In the genomic region with DNA sequence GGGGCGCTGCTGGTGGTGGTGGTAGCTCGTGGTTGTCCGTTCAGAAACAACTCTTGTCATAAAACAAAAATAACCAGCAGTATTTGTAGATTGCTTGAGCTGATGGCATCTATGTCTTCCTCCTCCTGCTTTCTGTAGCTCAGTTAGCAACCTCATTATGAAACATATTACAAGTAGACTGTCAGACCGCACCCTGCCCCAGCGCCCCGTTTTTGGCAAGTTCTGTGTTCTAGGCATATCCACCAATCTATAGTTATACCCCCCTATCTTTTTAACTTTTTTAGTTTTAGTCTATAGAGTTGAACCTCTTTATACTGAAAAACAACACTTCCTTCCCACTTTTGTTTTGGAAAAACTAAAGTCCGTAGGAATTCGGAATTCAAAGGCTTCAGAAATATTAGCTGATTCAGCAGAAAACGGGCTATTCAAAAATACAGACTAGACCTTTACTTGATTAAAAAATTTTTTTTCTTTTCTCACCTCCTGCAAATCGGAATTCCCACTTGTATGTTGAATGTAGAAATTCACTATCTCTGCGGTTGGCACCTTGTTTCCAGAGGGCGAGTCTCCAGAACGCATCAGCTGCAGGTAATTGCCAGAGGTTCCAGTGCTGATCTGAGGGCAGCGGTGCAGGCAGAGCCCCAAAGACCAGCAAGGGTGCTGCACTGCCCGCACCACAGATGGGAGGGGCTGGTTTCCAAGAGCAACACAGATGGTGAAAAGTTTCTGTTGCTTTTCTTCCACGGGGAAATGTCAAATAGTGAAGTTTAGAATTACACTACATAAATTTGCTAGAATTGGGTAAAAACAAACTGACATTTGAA, we compare ENCODE assay signal across 8 cellular contexts. TPM values are rescaled to one million over a fixed set of nuclear protein-coding genes. Genes with fewer than 3 reads are reported as not detected.
DNase-seq lines count a peak whose midpoint lies in the region; ATAC-seq, FAIRE-seq and TF ChIP-seq lines count a peak whose summit lies in the region.

No MANE protein-coding gene starts in this region.

- FAIRE-seq in H1 (lab: Jason Lieb, UNC), result peak; percentile 52

- 0 out of 2 replicates have a peak overlapping the region, but pooled peaks have one; percentile 27 for H2BK12ac ChIP-seq in H1 (ENCODE audit: low read depth, low read length)

- no peak overlapping the region for H3K18ac ChIP-seq in H1 (ENCODE audit: extremely low read depth, low read length)

- no peaks in the 10 kb centered on the region for H3K36me3 Mint-ChIP-seq in CD4-positive, CD25-positive, alpha-beta regulatory T cell

- ATAC-seq in CD4-positive, CD25-positive, alpha-beta regulatory T cell (ENCODE audit: low read depth in 2 of 2), result no peak

- H2BK15ac ChIP-seq in H1 (ENCODE audit: low read length), result no peak overlapping the region

- H2AK5ac ChIP-seq in H1 (ENCODE audit: low read depth, low read length), result no peak overlapping the region

- TF ChIP-seq POLR2A in NB4 (IDR thresholded peaks at IDR 0.05; ENCODE audit: extremely low read depth, insufficient read length) (no peak), H1 (IDR thresholded peaks at IDR 0.05; ENCODE audit: control extremely low read depth in 1 of 2, low read depth in 2 of 2, low read length in 2 of 2) (no peak)

- H3K56ac ChIP-seq in H1 (replicated peaks; ENCODE audit: insufficient read length, low read depth, low read length), result no peak overlapping the region

- 8% methylated on average over 16 of the region's 16 CpGs; no CpG with 5 or more reads in 1 of the 2 experiments for WGBS in H1 (ENCODE audit: extremely low coverage in 1 of 2, insufficient coverage in 1 of 2, insufficient read length in 1 of 2, insufficient replicate concordance in 2 of 2, low coverage in 1 of 2, low lambda C conversion rate in 2 of 2, missing lambda C conversion rate in 1 of 2), 2 experiments

- H2AFZ ChIP-seq in H1 (ENCODE audit: low read length), result 0 out of 2 replicates have a peak overlapping the region, but pooled peaks have one; percentile 9
- no peak overlapping the region for H2AFZ ChIP-seq in neural cell (ENCODE audit: low read depth, low read length)

- H3K23ac ChIP-seq in H1 (ENCODE audit: insufficient read length), result no peak overlapping the region

- H3K27ac ChIP-seq in CD4-positive, CD25-positive, alpha-beta regulatory T cell (ENCODE audit: insufficient read depth, low read length, poor library complexity, severe bottlenecking), result no peak overlapping the region
- H3K27ac ChIP-seq in H1 (ENCODE audit: low read depth, low read length) (no peak overlapping the region), neural cell (ENCODE audit: low read length) (no peak overlapping the region)

- H2BK20ac ChIP-seq in H1 (ENCODE audit: low read length), result no peak overlapping the region

- peak overlapping the region; percentile 41 for H3K4me3 ChIP-seq in CD4-positive, CD25-positive, alpha-beta regulatory T cell (ENCODE audit: low read depth, low read length)
- no peak overlapping the region for H3K4me3 ChIP-seq in NB4 (ENCODE audit: low read depth, low read length)
- H3K4me3 ChIP-seq in H1 (ENCODE audit: extremely low read depth in 1 of 4, insufficient read depth in 2 of 4, low read depth in 3 of 4, low read length in 4 of 4), result peak overlapping the region; percentile 63 to 82 (median 67)
- peak overlapping the region; percentile 88 for H3K4me3 ChIP-seq in neural cell (ENCODE audit: low read length)

- peaks cover 0 to 31% (median 10%) of the 10 kb centered on the region in 4 donors for H3K4me1 Mint-ChIP-seq in CD4-positive, CD25-positive, alpha-beta regulatory T cell

- no peak for DNase-seq in CD4-positive, CD25-positive, alpha-beta regulatory T cell
- DNase-seq in NB4 (ENCODE audit: low read depth) (peak; percentile 12), H1 (ENCODE audit: low read depth in 1 of 2, low spot score in 2 of 2) (no peak), posterior vena cava (ENCODE audit: low spot score) (no peak), kidney tubule cell (ENCODE audit: low spot score) (no peak), cerebellum (ENCODE audit: low spot score) (no peak)
- DNase-seq in effector CD4-positive, alpha-beta T cell, result no peak

- peak overlapping the region; percentile 54 to 88 (median 86) for H3K4me3 Mint-ChIP-seq in CD4-positive, CD25-positive, alpha-beta regulatory T cell

- H3K27me3 Mint-ChIP-seq in CD4-positive, CD25-positive, alpha-beta regulatory T cell, result peaks cover 56% of the 10 kb centered on the region

- TF ChIP-seq RAD21 in H1 (IDR thresholded peaks at IDR 0.05 in 1 of 2, conservative IDR thresholded peaks at IDR 0.05 in 1 of 2; ENCODE audit: low read depth in 2 of 2, low read length in 2 of 2), result 0 out of 4 replicates have a peak, but pooled peaks of 1 of the 2 experiments have one; percentile 8
- no peak for TF ChIP-seq RAD21 in neural cell (conservative IDR thresholded peaks at IDR 0.05)

- no peaks in the 10 kb centered on the region for H3K9me2 ChIP-seq in neural cell (ENCODE audit: insufficient read depth, low read length)

- peaks cover 0 to 3% (median 0%) of the 10 kb centered on the region in 7 donors for H3K9me3 Mint-ChIP-seq in CD4-positive, CD25-positive, alpha-beta regulatory T cell

- no peaks in the 10 kb centered on the region for H3F3A ChIP-seq in neural cell (ENCODE audit: insufficient read depth, low read length, poor library complexity, severe bottlenecking)

- CTCF ChIA-PET in H1 (lab: Charles Lee; ENCODE audit: partially characterized antibody), result interaction anchor here (0.7 to 1.8 kb wide), 5 partner anchors 9 to 789 kb away, joined by 3 to 13 read pairs (median 4); no protein-coding TSS in a partner anchor

- H3K23me2 ChIP-seq in H1 (ENCODE audit: low read depth, low read length), result peaks cover 30% of the 10 kb centered on the region

- no peak overlapping the region for H4K91ac ChIP-seq in H1 (replicated peaks; ENCODE audit: insufficient read length, low read length)

- peaks cover 8% of the 10 kb centered on the region for H3K27me3 ChIP-seq in CD4-positive, CD25-positive, alpha-beta regulatory T cell (ENCODE audit: control insufficient read depth, insufficient read depth, low read length)
- H3K27me3 ChIP-seq in H1 (replicated peaks in 1 of 4; ENCODE audit: control insufficient read depth in 3 of 4, extremely low read depth in 1 of 4, insufficient read depth in 3 of 4, low read length in 3 of 4), result peaks cover 3 to 13% (median 6%) of the 10 kb centered on the region in 4 experiments
- peaks cover 13% of the 10 kb centered on the region for H3K27me3 ChIP-seq in neural cell (ENCODE audit: insufficient read depth, low read depth, low read length)

- TF ChIP-seq EP300 in H1 (IDR thresholded peaks at IDR 0.05; ENCODE audit: borderline replicate concordance in 1 of 2, low read depth in 2 of 2, low read length in 2 of 2) (no peak), neural cell (conservative IDR thresholded peaks at IDR 0.05; ENCODE audit: poor library complexity, severe bottlenecking) (no peak)

- H3K4ac ChIP-seq in H1 (replicated peaks; ENCODE audit: insufficient read length, low read depth, low read length), result no peak overlapping the region

- peaks cover 30% of the 10 kb centered on the region for H3K4me1 ChIP-seq in CD4-positive, CD25-positive, alpha-beta regulatory T cell (ENCODE audit: control insufficient read depth, insufficient read depth, low read length, poor library complexity, severe bottlenecking)
- H3K4me1 ChIP-seq in H1 (replicated peaks in 1 of 4; ENCODE audit: control insufficient read depth in 3 of 4, insufficient read depth in 4 of 4, low read length in 3 of 4), result peaks cover 0 to 11% (median 7%) of the 10 kb centered on the region in 4 experiments; a peak in 6 of 7 replicates

- no peak overlapping the region for H2BK120ac ChIP-seq in H1 (replicated peaks; ENCODE audit: low read depth, low read length)

- no peaks in the 10 kb centered on the region for H3K36me3 ChIP-seq in CD4-positive, CD25-positive, alpha-beta regulatory T cell (ENCODE audit: control insufficient read depth, insufficient read depth, low read length)
- H3K36me3 ChIP-seq in H1 (ENCODE audit: control insufficient read depth in 2 of 4, insufficient read depth in 4 of 4, low read length in 3 of 4) (no peaks in the 10 kb centered on the region), neural cell (ENCODE audit: insufficient read depth, low read length) (no peaks in the 10 kb centered on the region)

- no peak overlapping the region for H2BK5ac ChIP-seq in H1 (ENCODE audit: low read depth, low read length)

- TF ChIP-seq CTCF in NB4 (IDR thresholded peaks at IDR 0.05; ENCODE audit: low read depth, low read length) (no peak), H1 (IDR thresholded peaks at IDR 0.05; ENCODE audit: control extremely low read depth in 1 of 3, insufficient read depth in 1 of 3, low read depth in 1 of 3, low read length in 3 of 3) (no peak), neural cell (IDR thresholded peaks at IDR 0.05; ENCODE audit: poor library complexity, severe bottlenecking) (no peak)

- H3K27ac Mint-ChIP-seq in CD4-positive, CD25-positive, alpha-beta regulatory T cell, result peak overlapping the region in 1 of 3 donors; percentile 21

- POLR2A ChIA-PET in H1 (lab: Charles Lee; ENCODE audit: partially characterized antibody), result interaction anchor here (0.6 to 1.4 kb wide), 3 partner anchors 52 to 456 kb away, joined by 3 to 4 read pairs (median 4); no protein-coding TSS in a partner anchor

- H3K9me3 ChIP-seq in CD4-positive, CD25-positive, alpha-beta regulatory T cell (ENCODE audit: control insufficient read depth in 2 of 2, low read length in 2 of 2), result no peaks in the 10 kb centered on the region
- H3K9me3 ChIP-seq in H1 (ENCODE audit: insufficient read depth in 2 of 2, low read depth in 1 of 2, low read length in 1 of 2) (no peaks in the 10 kb centered on the region; a peak in 2 of 4 replicates), neural cell (ENCODE audit: low read length) (no peaks in the 10 kb centered on the region)

- peaks cover 0 to 3% of the 10 kb centered on the region in 2 experiments; a peak in 1 of 4 replicates for H3K79me2 ChIP-seq in H1 (ENCODE audit: control insufficient read depth in 1 of 2, insufficient read depth in 2 of 2, low read length in 2 of 2)
- H3K79me2 ChIP-seq in neural cell (replicated peaks; ENCODE audit: insufficient read depth, low read length), result peaks cover 4% of the 10 kb centered on the region

- no peak overlapping the region for H3K14ac ChIP-seq in H1 (ENCODE audit: insufficient read length)

- H3K9ac ChIP-seq in H1 (replicated peaks in 1 of 4; ENCODE audit: extremely low read depth in 1 of 4, low read depth in 3 of 4, low read length in 3 of 4) (no peak overlapping the region; a peak in 1 of 7 replicates), neural cell (ENCODE audit: low read length) (no peak overlapping the region)

- H3K79me1 ChIP-seq in H1 (ENCODE audit: low read depth, low read length), result no peaks in the 10 kb centered on the region

- intact Hi-C loops in posterior vena cava (cut with DNase I), result no loop called here

- H3K4me2 ChIP-seq in H1 (ENCODE audit: insufficient read depth in 1 of 2, low read depth in 2 of 2, low read length in 2 of 2) (peak overlapping the region; percentile 58 to 99), neural cell (ENCODE audit: low read length) (no peak overlapping the region)

- H4K5ac ChIP-seq in H1 (ENCODE audit: insufficient read length, low read depth, low read length), result no peak overlapping the region

- no peak overlapping the region for H4K8ac ChIP-seq in H1 (ENCODE audit: extremely low read depth, insufficient read depth, low read length)

- H4K20me1 ChIP-seq in H1 (replicated peaks in 1 of 2; ENCODE audit: control insufficient read depth in 1 of 2, insufficient read depth in 2 of 2, low read length in 2 of 2), result peaks cover 3 to 6% of the 10 kb centered on the region in 2 experiments
- no peaks in the 10 kb centered on the region for H4K20me1 ChIP-seq in neural cell (ENCODE audit: insufficient read depth)

RNA-seq across cellular contexts. Expression of gene FZD8, which starts 2.1 kb away (rescaled TPM):
- 0.12 TPM for total RNA-seq in CD4-positive, CD25-positive, alpha-beta regulatory T cell
- not detected for polyA plus RNA-seq in CD4-positive, CD25-positive, alpha-beta regulatory T cell
- 7.1 and 8.6 TPM in 2 replicates for total RNA-seq in H1 (2021; fragmentation: NEBNext Ultra II Directional; extraction: Animal tissue kit (Norgen Biotek cat#: 25700))
- 4.8 and 6.9 TPM in 2 replicates for polyA plus RNA-seq in H1 (2011; rRNA removed)
- polyA plus RNA-seq in H1 (2011; cell fraction: cytosol; rRNA removed), result 4.2 TPM
- 7.7 TPM for polyA plus RNA-seq in H1 (2011; cell fraction: nucleus; rRNA removed)
- polyA plus RNA-seq in H1 (2012, experiment 1 of 2), result 6.2 to 7.5 TPM (median 7.1 TPM) in 4 replicates
- polyA plus RNA-seq in H1 (2012, experiment 2 of 2), result 5.9 TPM
- polyA plus RNA-seq in H1 (2013, experiment 1 of 2), result 5.1 TPM
- 4.7 TPM for polyA plus RNA-seq in H1 (2013, experiment 2 of 2)
- polyA minus RNA-seq in H1 (2011; rRNA and poly(A)+ RNA removed), result 3.8 and 4.1 TPM in 2 replicates
- 12.2 TPM for polyA minus RNA-seq in H1 (2011; cell fraction: cytosol; rRNA and poly(A)+ RNA removed)
- 16.8 TPM for polyA minus RNA-seq in H1 (2011; cell fraction: nucleus; rRNA and poly(A)+ RNA removed)
- 1.6 and 1.9 TPM in 2 replicates for polyA plus RNA-seq in neural cell
- 4.3 and 4.9 TPM in 2 replicates for polyA minus RNA-seq in neural cell
- total RNA-seq in posterior vena cava, result 10 to 100 TPM in 1 of 2 donors, 1 to 10 TPM in 1; 9.5 to 16.1 TPM
- 5.9 TPM for total RNA-seq in cerebellum

RNA-seq across cellular contexts. Expression of gene GJD4, which starts 39.0 kb away (rescaled TPM):
- not detected for total RNA-seq in CD4-positive, CD25-positive, alpha-beta regulatory T cell
- not detected for polyA plus RNA-seq in CD4-positive, CD25-positive, alpha-beta regulatory T cell
- not detected in 2 replicates for total RNA-seq in H1 (2021; fragmentation: NEBNext Ultra II Directional; extraction: Animal tissue kit (Norgen Biotek cat#: 25700))
- polyA plus RNA-seq in H1 (2011; rRNA removed) (not detected in 2 replicates), neural cell (not detected in 2 replicates)
- polyA plus RNA-seq in H1 (2011; cell fraction: cytosol; rRNA removed), result not detected
- polyA plus RNA-seq in H1 (2011; cell fraction: nucleus; rRNA removed), result 0.09 TPM
- polyA plus RNA-seq in H1 (2012, experiment 1 of 2), result not detected in 4 replicates
- polyA plus RNA-seq in H1 (2012, experiment 2 of 2), result not detected
- polyA plus RNA-seq in H1 (2013, experiment 1 of 2), result not detected
- not detected for polyA plus RNA-seq in H1 (2013, experiment 2 of 2)
- not detected in 2 replicates for polyA minus RNA-seq in H1 (2011; rRNA and poly(A)+ RNA removed)
- polyA minus RNA-seq in H1 (2011; cell fraction: cytosol; rRNA and poly(A)+ RNA removed), result not detected
- not detected for polyA minus RNA-seq in H1 (2011; cell fraction: nucleus; rRNA and poly(A)+ RNA removed)
- not detected in 2 replicates for polyA minus RNA-seq in neural cell
- total RNA-seq in posterior vena cava (not detected), cerebellum (not detected)
